ENCODE assay signal across 8 cellular contexts in the genomic region with DNA sequence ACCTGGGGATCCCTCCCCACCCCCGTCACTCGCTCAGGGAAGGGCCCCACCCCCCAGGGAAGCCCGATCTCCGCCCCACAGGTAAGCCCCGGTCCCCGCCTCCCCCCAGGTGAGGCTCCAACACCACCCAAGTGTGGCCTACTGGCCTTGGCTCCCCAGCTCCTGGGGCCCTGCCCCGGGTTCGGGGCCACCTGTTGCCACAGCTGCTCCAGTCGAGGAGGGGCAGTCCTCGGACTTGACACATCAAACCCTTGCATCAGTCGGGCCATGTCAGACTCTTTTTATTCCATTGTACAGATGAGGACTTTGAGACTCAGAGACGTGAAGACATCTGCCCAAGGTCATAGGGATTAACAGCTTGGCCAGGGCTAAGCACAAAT. TPM values are rescaled to one million over a fixed set of nuclear protein-coding genes. Genes with fewer than 3 reads are reported as not detected.
DNase-seq lines count a peak whose midpoint lies in the region; ATAC-seq and TF ChIP-seq lines count a peak whose summit lies in the region.

No MANE protein-coding gene starts in this region.

- peak; percentile 8 for ATAC-seq in gastroesophageal sphincter
- ATAC-seq in GM21717 (IDR thresholded peaks at IDR 0.05; ENCODE audit: unreplicated experiment), result no peak

- H3K4me3 ChIP-seq in HUES6 (ENCODE audit: low read depth, low read length) (peak overlapping the region; percentile 78), gastroesophageal sphincter (peak overlapping the region; percentile 73 to 85), rectal smooth muscle tissue (ENCODE audit: low read length) (peak overlapping the region; percentile 81)

- H3K9ac ChIP-seq in HUES6 (ENCODE audit: low read length) (peak overlapping the region; percentile 13), rectal smooth muscle tissue (ENCODE audit: low read length) (peak overlapping the region; percentile 71)

- peaks cover 16% of the 10 kb centered on the region for H3K36me3 ChIP-seq in HUES6 (ENCODE audit: control insufficient read depth, insufficient read depth, low read length)
- peaks cover 0 to 28% of the 10 kb centered on the region in 2 donors for H3K36me3 ChIP-seq in gastroesophageal sphincter
- H3K36me3 ChIP-seq in rectal smooth muscle tissue (ENCODE audit: control insufficient read depth, insufficient read depth, low read length), result no peaks in the 10 kb centered on the region

- peaks cover 8% of the 10 kb centered on the region; the same call in 1 of the 2 replicates for H3K4me1 ChIP-seq in HUES6 (ENCODE audit: control insufficient read depth, insufficient read depth, low read length)
- peaks cover 0 to 21% (median 7%) of the 10 kb centered on the region in 3 donors for H3K4me1 ChIP-seq in gastroesophageal sphincter
- peaks cover 7% of the 10 kb centered on the region for H3K4me1 ChIP-seq in rectal smooth muscle tissue (ENCODE audit: control insufficient read depth, insufficient read depth, low read length)

- no peak for TF ChIP-seq POLR2A in gastroesophageal sphincter (IDR thresholded peaks at IDR 0.05)

- no peak overlapping the region for H3K27ac ChIP-seq in HUES6 (ENCODE audit: low read depth, low read length)
- peak overlapping the region; percentile 8 to 82 (median 70) for H3K27ac ChIP-seq in gastroesophageal sphincter
- H3K27ac ChIP-seq in rectal smooth muscle tissue (ENCODE audit: low read depth, low read length), result no peak overlapping the region

- intact Hi-C loops in activated CD4-positive, alpha-beta memory T cell treated with anti-CD3 and anti-CD28 coated beads for 36 hours (cut with micrococcal nuclease), result loop anchor here (1.0 kb wide), 2 partner anchors 45 to 100 kb away; a partner anchor contains a TSS

- H3K4me3 Mint-ChIP-seq in activated CD4-positive, alpha-beta memory T cell treated with anti-CD3 and anti-CD28 coated beads for 36 hours, result peak overlapping the region; percentile 83

- peaks cover 15% of the 10 kb centered on the region for H3K36me3 Mint-ChIP-seq in activated CD4-positive, alpha-beta memory T cell treated with anti-CD3 and anti-CD28 coated beads for 36 hours

- POLR2A ChIA-PET in activated CD4-positive, alpha-beta memory T cell treated with anti-CD3 and anti-CD28 coated beads for 36 hours (lab: Charles Lee), result no interaction called here

- H3K9me3 ChIP-seq in HUES6 (ENCODE audit: control insufficient read depth, insufficient read depth, low read depth, low read length) (no peaks in the 10 kb centered on the region), gastroesophageal sphincter (no peaks in the 10 kb centered on the region)

- no peak for TF ChIP-seq EP300 in gastroesophageal sphincter (IDR thresholded peaks at IDR 0.05)

- no peaks in the 10 kb centered on the region for H3K9me3 Mint-ChIP-seq in activated CD4-positive, alpha-beta memory T cell treated with anti-CD3 and anti-CD28 coated beads for 36 hours

- DNase-seq in DMS 273 (lab: John Stamatoyannopoulos, UW; ENCODE audit: unreplicated experiment) (peak; percentile 45), DMS 273 treated with DMSO at 0.1 percent for 48 hours (lab: John Stamatoyannopoulos, UW) (no peak), mesenteric fat pad (ENCODE audit: low spot score) (no peak)
- peak; percentile 43 for DNase-seq in activated CD4-positive, alpha-beta memory T cell treated with anti-CD3 and anti-CD28 coated beads for 36 hours

- TF ChIP-seq CTCF in gastroesophageal sphincter (IDR thresholded peaks at IDR 0.05), result no peak

- H3K27ac Mint-ChIP-seq in activated CD4-positive, alpha-beta memory T cell treated with anti-CD3 and anti-CD28 coated beads for 36 hours, result no peak overlapping the region

- H3K27me3 Mint-ChIP-seq in activated CD4-positive, alpha-beta memory T cell treated with anti-CD3 and anti-CD28 coated beads for 36 hours, result no peaks in the 10 kb centered on the region

- peaks cover 6% of the 10 kb centered on the region for H3K27me3 ChIP-seq in HUES6 (ENCODE audit: control insufficient read depth, insufficient read depth, low read length)
- no peaks in the 10 kb centered on the region for H3K27me3 ChIP-seq in gastroesophageal sphincter
- H3K27me3 ChIP-seq in rectal smooth muscle tissue (ENCODE audit: control insufficient read depth, insufficient read depth, low read length), result no peaks in the 10 kb centered on the region

- CTCF ChIA-PET in activated CD4-positive, alpha-beta memory T cell treated with anti-CD3 and anti-CD28 coated beads for 36 hours (lab: Charles Lee), result interaction anchor here (0.7 to 1.6 kb wide), 5 partner anchors 15 to 167 kb away, joined by 4 to 7 read pairs (median 4); no protein-coding TSS in a partner anchor

- peaks cover 23% of the 10 kb centered on the region for H3K4me1 Mint-ChIP-seq in activated CD4-positive, alpha-beta memory T cell treated with anti-CD3 and anti-CD28 coated beads for 36 hours (ENCODE audit: low read depth)

- WGBS in gastroesophageal sphincter (ENCODE audit: low coverage in 1 of 2), 2 donors, result 0% methylated on average over 1 of the region's 12 CpGs

RNA-seq across cellular contexts. Expression of a gene that starts 0.5 kb away (rescaled TPM):
- 10 to 100 TPM; 25.8 to 31.0 TPM for total RNA-seq in activated CD4-positive, alpha-beta memory T cell treated with anti-CD3 and anti-CD28 coated beads for 36 hours
- total RNA-seq in gastroesophageal sphincter (10 to 100 TPM; 15.6 to 36.8 (median 22.4) TPM), mesenteric fat pad (30.2 TPM)

RNA-seq across cellular contexts. Expression of a gene that starts 0.6 kb away (rescaled TPM):
- total RNA-seq in activated CD4-positive, alpha-beta memory T cell treated with anti-CD3 and anti-CD28 coated beads for 36 hours, result 1 to 10 TPM; 7.7 to 9.0 TPM
- 1 to 10 TPM in 3 of 4 donors, not detected in 1; 1.9 to 2.4 (median 2.2) TPM for total RNA-seq in gastroesophageal sphincter
- 0.67 TPM for total RNA-seq in mesenteric fat pad

RNA-seq across cellular contexts. Expression of a gene that starts 29.6 kb away (rescaled TPM):
- 1 to 10 TPM; 1.1 to 2.7 TPM for total RNA-seq in activated CD4-positive, alpha-beta memory T cell treated with anti-CD3 and anti-CD28 coated beads for 36 hours
- total RNA-seq in gastroesophageal sphincter, result 1 to 10 TPM in 2 of 4 donors, not detected in 2; 1.1 to 5.0 TPM
- total RNA-seq in mesenteric fat pad, result not detected

RNA-seq across cellular contexts. Expression of a gene that starts 31.7 kb away (rescaled TPM):
- under 1 TPM; 0.34 to 0.50 TPM for total RNA-seq in activated CD4-positive, alpha-beta memory T cell treated with anti-CD3 and anti-CD28 coated beads for 36 hours
- under 1 TPM in 2 of 4 donors, not detected in 2; 0.62 to 0.67 TPM for total RNA-seq in gastroesophageal sphincter
- 0.93 TPM for total RNA-seq in mesenteric fat pad

RNA-seq across cellular contexts. Expression of a gene that starts 45.8 kb away (rescaled TPM):
- total RNA-seq in activated CD4-positive, alpha-beta memory T cell treated with anti-CD3 and anti-CD28 coated beads for 36 hours, result 10 to 100 TPM; 67.0 to 72.0 TPM
- total RNA-seq in gastroesophageal sphincter (10 to 100 TPM in 2 of 4 donors, 1 to 10 TPM in 2; 5.3 to 20.8 (median 14.5) TPM), mesenteric fat pad (17.5 TPM)

Comparison
In these comparisons a context has a peak if more than half of its experiments do, and no peak if none do; other contexts are left out.
1. DNase-seq: peak in DMS 273 (single experiment) and activated CD4-positive, alpha-beta memory T cell treated with anti-CD3 and anti-CD28 coated beads for 36 hours (single experiment); none in DMS 273 treated with DMSO at 0.1 percent for 48 hours (single experiment) and mesenteric fat pad (single experiment).
2. H3K27ac ChIP-seq: peak in gastroesophageal sphincter (4 of 4); none in HUES6 (single experiment) and rectal smooth muscle tissue (single experiment).
3. Peak in every context shown above with its lines, with median percentiles within 50 percentile points of each other: H3K4me3 ChIP-seq.